15 cellular contexts compared by ENCODE assay signal in genomic region chr1:9841460-9841859, GRCh38.
"Had no signal": no experiment of that assay in that cellular context is flagged by ENCODE, and none has a peak within 500 bp of the region (broad histone marks: within the 10 kb centered on the region; RNA-seq: fewer than 3 reads in every experiment).

No MANE protein-coding gene starts in this region.

- H3K27ac Mint-ChIP-seq: activated CD4-positive, alpha-beta memory T cell treated with anti-CD3 and anti-CD28 coated beads for 36 hours; activated CD4-positive, alpha-beta T cell treated with anti-CD3 and anti-CD28 coated beads for 36 hours; activated naive CD8-positive, alpha-beta T cell treated with anti-CD3 and anti-CD28 coated beads, Interleukin-2, amount 10 ng/mL, durations not matched to agents 7 days and 5 days; naive B cell; neural progenitor cell had no signal

- H3K4me2 ChIP-seq: neural progenitor cell had no signal

- H3K27me3 Mint-ChIP-seq: activated CD4-positive, alpha-beta memory T cell treated with anti-CD3 and anti-CD28 coated beads for 36 hours; activated CD4-positive, alpha-beta T cell treated with anti-CD3 and anti-CD28 coated beads for 36 hours; naive B cell had no signal

- H3K4me3 Mint-ChIP-seq: activated CD4-positive, alpha-beta memory T cell treated with anti-CD3 and anti-CD28 coated beads for 36 hours; activated CD4-positive, alpha-beta T cell treated with anti-CD3 and anti-CD28 coated beads for 36 hours; activated naive CD8-positive, alpha-beta T cell treated with anti-CD3 and anti-CD28 coated beads, Interleukin-2, amount 10 ng/mL, durations not matched to agents 7 days and 5 days; brain; naive B cell; neural progenitor cell; WTC11 had no signal

- H3K4me1 Mint-ChIP-seq: activated CD4-positive, alpha-beta T cell treated with anti-CD3 and anti-CD28 coated beads for 36 hours; activated naive CD8-positive, alpha-beta T cell treated with anti-CD3 and anti-CD28 coated beads, Interleukin-2, amount 10 ng/mL, durations not matched to agents 7 days and 5 days had no signal

- H3K9me3 Mint-ChIP-seq: activated CD4-positive, alpha-beta memory T cell treated with anti-CD3 and anti-CD28 coated beads for 36 hours; activated naive CD8-positive, alpha-beta T cell treated with anti-CD3 and anti-CD28 coated beads, Interleukin-2, amount 10 ng/mL, durations not matched to agents 7 days and 5 days; naive B cell; neural progenitor cell; WTC11 had no signal

- H3K4me3 ChIP-seq: left lung, neural progenitor cell, ovary had no signal

- H3K9me3 ChIP-seq: left lung, ovary had no signal

- H3K27me3 ChIP-seq: left lung, neural progenitor cell, ovary had no signal

- H3K4me1 ChIP-seq: left lung had no signal

- H3K27ac ChIP-seq: left lung, neural progenitor cell, ovary had no signal

- H2AFZ ChIP-seq: neural progenitor cell had no signal

- DNase-seq: activated CD4-positive, alpha-beta memory T cell treated with anti-CD3 and anti-CD28 coated beads for 36 hours; activated CD4-positive, alpha-beta T cell treated with anti-CD3 and anti-CD28 coated beads for 36 hours; activated naive CD4-positive, alpha-beta T cell treated with Interleukin-2 at 50 U/mL for 16 hours; activated naive CD8-positive, alpha-beta T cell treated with anti-CD3 and anti-CD28 coated beads, Interleukin-2, amount 10 ng/mL, durations not matched to agents 7 days and 5 days; anterior cingulate cortex; cortex of kidney; mammary epithelial cell; naive B cell; stimulated activated naive CD4-positive, alpha-beta T cell had no signal

- H3K36me3 ChIP-seq: left lung, neural progenitor cell, ovary had no signal

- ATAC-seq: activated CD4-positive, alpha-beta T cell treated with anti-CD3 and anti-CD28 coated beads for 36 hours; left lung; sciatic nerve; WTC11 had no signal

- H3K36me3 Mint-ChIP-seq: activated CD4-positive, alpha-beta memory T cell treated with anti-CD3 and anti-CD28 coated beads for 36 hours; brain; naive B cell; neural progenitor cell; WTC11 had no signal
